In the genomic region with DNA sequence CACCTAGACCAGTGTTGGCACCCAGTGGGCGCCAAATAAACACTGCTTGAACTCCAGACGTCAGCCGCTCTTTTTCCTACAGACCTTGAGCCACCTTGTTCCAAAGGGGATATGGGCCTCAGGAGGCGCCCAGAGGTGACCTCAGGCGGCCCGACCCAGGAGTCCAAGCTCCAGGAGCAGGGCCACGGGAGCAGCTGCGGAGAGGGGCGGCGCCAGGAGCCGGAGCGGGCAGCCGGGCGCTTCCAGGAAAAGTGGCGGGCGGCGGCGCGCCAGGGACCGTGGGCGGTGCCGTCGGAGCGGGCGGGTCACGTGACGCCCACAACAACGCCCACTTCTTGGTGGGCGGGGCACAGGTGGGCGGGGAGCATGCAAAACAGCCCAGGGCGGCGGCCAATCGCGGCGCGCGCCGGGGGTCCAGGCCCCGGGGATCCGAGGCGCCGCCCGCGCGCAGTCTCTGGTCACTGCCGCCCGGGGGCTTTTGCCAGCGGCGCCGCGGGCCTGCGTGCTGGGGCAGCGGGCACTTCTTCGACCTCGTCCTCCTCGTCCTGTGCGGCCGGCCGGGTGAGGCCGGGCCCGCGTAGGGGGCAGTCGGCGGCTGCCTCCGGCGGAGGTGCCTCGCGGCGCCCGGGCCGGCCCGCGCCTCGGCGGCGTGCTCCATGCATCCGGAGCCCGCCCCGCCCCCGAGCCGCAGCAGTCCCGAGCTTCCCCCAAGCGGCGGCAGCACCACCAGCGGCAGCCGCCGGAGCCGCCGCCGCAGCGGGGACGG, we compare ENCODE assay signal across 8 cellular contexts. TPM values are rescaled to one million over a fixed set of nuclear protein-coding genes. Genes with fewer than 3 reads are reported as not detected.
DNase-seq lines count a peak whose midpoint lies in the region; ATAC-seq and TF ChIP-seq lines count a peak whose summit lies in the region.

A gene (plus strand): TSS at position 444 of the 766 bp plus-strand sequence.

- DNase-seq in DMS53 treated with DMSO at 0.1 percent for 48 hours (lab: John Stamatoyannopoulos, UW; ENCODE audit: unreplicated experiment) (peak; percentile 90), Peyer's patch (peak; percentile 98 to 99 (median 99)), myocyte (ENCODE audit: low read depth) (peak; percentile 96)
- DNase-seq in activated T-cell treated with anti-CD3 and anti-CD28 coated beads, Interleukin-2, amount 50 U/mL, for 48 hours = peak; percentile 97 to 98
- DNase-seq in stimulated activated CD8-positive, alpha-beta memory T cell treated with anti-CD3 and anti-CD28 coated beads, Interleukin-7, amount 100 ng/mL, for 4 hours (ENCODE audit: low read depth in 2 of 2) = peak; percentile 90 to 98

- ATAC-seq in GM21723 (IDR thresholded peaks at IDR 0.05; ENCODE audit: unreplicated experiment) (peak; percentile 65), esophagus mucosa (peak; percentile 91)

- peak in 4 of 6 experiments; percentile 34 to 44 (median 41) for TF ChIP-seq CTCF in Peyer's patch (IDR thresholded peaks at IDR 0.05)

- H3K27ac ChIP-seq in KOPT-K1 (ENCODE audit: low read depth, low read length, poor library complexity, severe bottlenecking) (peak within 1 kb of the TSS; percentile 96), Peyer's patch (peak within 1 kb of the TSS; percentile 94 to 100 (median 96))

- TF ChIP-seq POLR2A in Peyer's patch (IDR thresholded peaks at IDR 0.05) = peak; percentile 30 to 74

- peaks cover 12% of the 10 kb centered on the region for H3K36me3 ChIP-seq in KOPT-K1 (ENCODE audit: insufficient read depth, low read length)
- no peaks in the 10 kb centered on the region for H3K36me3 ChIP-seq in Peyer's patch

- no peaks in the 10 kb centered on the region for H3K27me3 ChIP-seq in Peyer's patch

- H3K4me3 ChIP-seq in Peyer's patch = peak within 1 kb of the TSS; percentile 84 to 90 (median 88)

- peaks cover 3 to 38% (median 14%) of the 10 kb centered on the region in 4 donors for H3K4me1 ChIP-seq in Peyer's patch

- no peaks in the 10 kb centered on the region for H3K9me3 ChIP-seq in KOPT-K1 (ENCODE audit: insufficient read depth, low read length, poor library complexity, severe bottlenecking)
- no peaks in the 10 kb centered on the region for H3K9me3 ChIP-seq in Peyer's patch

RNA-seq across cellular contexts. Expression of the gene that starts here (rescaled TPM):
- 10 to 100 TPM in 2 of 4 donors, 1 to 10 TPM in 2; 3.3 to 17.4 (median 8.7) TPM for total RNA-seq in Peyer's patch
- total RNA-seq in esophagus mucosa = 7.3 TPM
- 16.7 and 27.7 TPM in 2 replicates for total RNA-seq in myocyte
- polyA plus RNA-seq in myocyte (2012) = 13.9 TPM

Comparison
In these comparisons a context has a peak if more than half of its experiments do, and no peak if none do; other contexts are left out.
1. Peak in every context shown above with its lines: DNase-seq, ATAC-seq, H3K4me3 ChIP-seq and H3K27ac ChIP-seq.